In genomic region chr14:22854296-22854695, GRCh38 we compare ENCODE assay signal across 4 cellular contexts. TPM values are rescaled to one million over a fixed set of nuclear protein-coding genes. Genes with fewer than 3 reads are reported as not detected.
"Had no signal": no experiment of that assay in that cellular context is flagged by ENCODE, and none has a peak within 500 bp of the region (broad histone marks: within the 10 kb centered on the region; RNA-seq: fewer than 3 reads in every experiment).

No MANE protein-coding gene starts in this region.

RNA-seq across cellular contexts. Expression of gene REM2, which starts 28.7 kb away (rescaled TPM):
- total RNA-seq: body of pancreas, bronchial epithelial cell had no signal

RNA-seq across cellular contexts. Expression of gene SLC7A7, which starts 39.1 kb away (rescaled TPM):
- total RNA-seq: activated T-helper 1 cell treated with anti-CD3 and anti-CD28 coated beads, Interleukin-12 subunit alpha, Interleukin-12 subunit beta, Interleukin-2, Interleukin-4 antibody, amounts not matched to agents 30 ng/mL and 10 ng/mL and 1 ng/mL, durations not matched to agents 14 hours and 24 hours and 36 hours; activated T-helper 2 cell treated with anti-CD3 and anti-CD28 coated beads, Interferon-gamma antibody, Interleukin-2, Interleukin-4, amounts not matched to agents 10 μg/mL and 5 μg/mL and 100 μg/mL, durations not matched to agents 14 hours and 24 hours and 36 hours had no signal
